Comparison of ENCODE assay signal across 24 cellular contexts in the genomic region with DNA sequence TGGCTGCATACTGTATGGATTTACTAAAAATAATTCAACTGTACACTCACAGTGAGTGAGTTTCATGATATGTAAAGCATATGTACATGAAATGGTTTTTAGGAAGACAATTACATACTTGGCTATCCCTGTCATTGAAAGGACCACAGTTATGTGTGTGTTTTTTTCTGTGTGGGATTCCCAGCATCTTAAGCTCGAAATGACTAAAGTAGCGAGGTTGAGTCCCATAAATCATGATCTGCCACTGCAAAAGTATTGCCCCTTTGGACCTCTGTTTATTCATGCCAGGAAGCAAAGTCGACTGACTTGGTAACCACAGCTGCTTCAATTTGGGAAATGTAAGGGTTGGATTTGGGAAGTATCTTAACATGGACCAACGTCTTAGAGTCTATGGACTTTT. TPM values are rescaled to one million over a fixed set of nuclear protein-coding genes. Genes with fewer than 3 reads are reported as not detected.
DNase-seq lines count a peak whose midpoint lies in the region; ATAC-seq and TF ChIP-seq lines count a peak whose summit lies in the region.
"Had no signal": no experiment of that assay in that cellular context is flagged by ENCODE, and none has a peak within 500 bp of the region (broad histone marks: within the 10 kb centered on the region; RNA-seq: fewer than 3 reads in every experiment).

No MANE protein-coding gene starts in this region.

- no peak overlapping the region for H2AK9ac ChIP-seq in IMR-90 (replicated peaks; ENCODE audit: low read depth, low read length, poor library complexity)

- no peak for TF ChIP-seq POLR2A in IMR-90 (IDR thresholded peaks at IDR 0.05; ENCODE audit: low read depth, low read length)

- no peak overlapping the region for H3K4me3 Mint-ChIP-seq in activated T-helper 2 cell treated with anti-CD3 and anti-CD28 coated beads, Interferon-gamma antibody, Interleukin-2, Interleukin-4, amounts not matched to agents 10 μg/mL and 5 μg/mL and 100 μg/mL, durations not matched to agents 14 hours and 24 hours and 36 hours (ENCODE audit: low read depth)
- H3K4me3 Mint-ChIP-seq: B cell; CD8-positive, alpha-beta memory T cell; GM23338 had no signal

- H3K14ac ChIP-seq in IMR-90 (replicated peaks; ENCODE audit: low read depth, low read length): no peak overlapping the region

- WGBS in IMR-90 (ENCODE audit: extremely low coverage in 2 of 2, insufficient read length in 1 of 2), 2 experiments: 40% methylated on average over 1 of the region's 4 CpGs; no CpG with 5 or more reads in 1 of the 2 experiments
- WGBS in smooth muscle cell (ENCODE audit: low lambda C conversion rate): 14% methylated on average over 4 of the region's 4 CpGs

- dilution Hi-C loops in IMR-90 (cut with HindIII; ENCODE audit: low sequenced_read_pairs, unreplicated experiment): no loop called here

- H3K79me1 ChIP-seq in IMR-90 (ENCODE audit: low read depth in 1 of 2, low read length in 2 of 2): no peaks in the 10 kb centered on the region

- CTCF ChIA-PET in IMR-90 (lab: Yijun Ruan, JAX): interaction anchor here (0.6 to 0.7 kb wide), 2 partner anchors 8 to 67 kb away, joined by 5 read pairs; no protein-coding TSS in a partner anchor

- no peak overlapping the region for H3K56ac ChIP-seq in IMR-90 (ENCODE audit: extremely low read depth, insufficient read depth, low read length)

- H3K9me3 ChIP-seq in IMR-90 (ENCODE audit: control insufficient read depth, insufficient read depth, low read length) (no peaks in the 10 kb centered on the region), smooth muscle cell (replicated peaks; ENCODE audit: low read depth) (no peaks in the 10 kb centered on the region)
- H3K9me3 ChIP-seq: A549, HAP-1 had no signal

- H3K4me3 ChIP-seq in IMR-90 (ENCODE audit: insufficient read depth, low read depth, low read length) (no peak overlapping the region), smooth muscle cell (no peak overlapping the region)
- H3K4me3 ChIP-seq: A549, GM23338, HAP-1, SK-N-MC had no signal

- H3K36me3 ChIP-seq in IMR-90 (ENCODE audit: control insufficient read depth, insufficient read depth, low read length) (no peaks in the 10 kb centered on the region), smooth muscle cell (ENCODE audit: low read depth) (no peaks in the 10 kb centered on the region)
- H3K36me3 ChIP-seq: HAP-1 had no signal

- no peaks in the 10 kb centered on the region for H3K4me1 Mint-ChIP-seq in activated T-helper 2 cell treated with anti-CD3 and anti-CD28 coated beads, Interferon-gamma antibody, Interleukin-2, Interleukin-4, amounts not matched to agents 10 μg/mL and 5 μg/mL and 100 μg/mL, durations not matched to agents 14 hours and 24 hours and 36 hours (ENCODE audit: low read depth)
- H3K4me1 Mint-ChIP-seq: B cell had no signal

- no peak for TF ChIP-seq CTCF in IMR-90 (conservative IDR thresholded peaks at IDR 0.05; ENCODE audit: low read depth, low read length)
- TF ChIP-seq CTCF in smooth muscle cell (IDR thresholded peaks at IDR 0.05; ENCODE audit: borderline replicate concordance, insufficient read depth, poor library complexity, severe bottlenecking): no peak

- in situ Hi-C loops in IMR-90 (cut with MboI; ENCODE audit: low sequenced_read_pairs): loop anchor here (10.0 kb wide), 1 partner anchor 277 kb away; no protein-coding TSS in a partner anchor

- H2BK15ac ChIP-seq in IMR-90 (ENCODE audit: low read depth, low read length): no peak overlapping the region

- peak overlapping the region; percentile 24; the same call in 1 of the 2 replicates for H3K23ac ChIP-seq in IMR-90 (ENCODE audit: low read depth, low read length)

- H3K4me2 ChIP-seq in IMR-90 (ENCODE audit: low read depth, low read length): no peak overlapping the region
- H3K4me2 ChIP-seq in smooth muscle cell: peak overlapping the region; percentile 2
- H3K4me2 ChIP-seq: A549, GM23338 had no signal

- no peaks in the 10 kb centered on the region for H3K36me3 Mint-ChIP-seq in activated T-helper 2 cell treated with anti-CD3 and anti-CD28 coated beads, Interferon-gamma antibody, Interleukin-2, Interleukin-4, amounts not matched to agents 10 μg/mL and 5 μg/mL and 100 μg/mL, durations not matched to agents 14 hours and 24 hours and 36 hours (ENCODE audit: low read depth)
- H3K36me3 Mint-ChIP-seq: CD8-positive, alpha-beta memory T cell had no signal

- no peaks in the 10 kb centered on the region for H3K79me2 ChIP-seq in smooth muscle cell (ENCODE audit: low read depth)

- H2AFZ ChIP-seq in IMR-90 (replicated peaks; ENCODE audit: low read length, poor library complexity) (no peak overlapping the region), smooth muscle cell (ENCODE audit: low read depth) (no peak overlapping the region)
- H2AFZ ChIP-seq: GM23338 had no signal

- no peaks in the 10 kb centered on the region for H4K20me1 ChIP-seq in IMR-90 (ENCODE audit: insufficient read depth, low read length)
- H4K20me1 ChIP-seq in smooth muscle cell (ENCODE audit: low read depth): no peaks in the 10 kb centered on the region

- no peak for TF ChIP-seq RAD21 in IMR-90 (IDR thresholded peaks at IDR 0.05; ENCODE audit: low read length)

- H3K18ac ChIP-seq in IMR-90 (ENCODE audit: low read depth, low read length): no peak overlapping the region

- no peak overlapping the region for H3K27ac Mint-ChIP-seq in activated T-helper 2 cell treated with anti-CD3 and anti-CD28 coated beads, Interferon-gamma antibody, Interleukin-2, Interleukin-4, amounts not matched to agents 10 μg/mL and 5 μg/mL and 100 μg/mL, durations not matched to agents 14 hours and 24 hours and 36 hours
- H3K27ac Mint-ChIP-seq: B cell, GM23338 had no signal

- peaks cover 20% of the 10 kb centered on the region for H3F3A ChIP-seq in smooth muscle cell (ENCODE audit: low read depth)

- ATAC-seq in IMR-90 (ENCODE audit: low read depth): no peak
- ATAC-seq in GM18870 (IDR thresholded peaks at IDR 0.05; ENCODE audit: unreplicated experiment): no peak
- ATAC-seq: A549, GM23338 had no signal

- no TSS peak for BruUV-seq in IMR-90 (replicated peaks; lab: Mats Ljungman, UMichigan)

- H3K27ac ChIP-seq in IMR-90 (ENCODE audit: insufficient read depth, low read length) (no peak overlapping the region), smooth muscle cell (ENCODE audit: low read depth) (peak overlapping the region; percentile 51)
- H3K27ac ChIP-seq: A549, C4-2B, SK-N-MC had no signal

- H3K9ac ChIP-seq in IMR-90 (ENCODE audit: low read depth, low read length): no peak overlapping the region
- H3K9ac ChIP-seq in smooth muscle cell (ENCODE audit: low read depth): no peak overlapping the region

- no peak overlapping the region for H4K5ac ChIP-seq in IMR-90 (ENCODE audit: low read depth, low read length)

- peak overlapping the region; percentile 3; the same call in 1 of the 2 replicates for H2BK20ac ChIP-seq in IMR-90 (ENCODE audit: low read depth, low read length)

- H3K27me3 Mint-ChIP-seq in activated T-helper 2 cell treated with anti-CD3 and anti-CD28 coated beads, Interferon-gamma antibody, Interleukin-2, Interleukin-4, amounts not matched to agents 10 μg/mL and 5 μg/mL and 100 μg/mL, durations not matched to agents 14 hours and 24 hours and 36 hours (ENCODE audit: low read depth): peaks cover 22% of the 10 kb centered on the region

- POLR2A ChIA-PET in IMR-90 (lab: Charles Lee; ENCODE audit: unreplicated experiment): no interaction called here

- no peaks in the 10 kb centered on the region for H3K9me3 Mint-ChIP-seq in activated T-helper 2 cell treated with anti-CD3 and anti-CD28 coated beads, Interferon-gamma antibody, Interleukin-2, Interleukin-4, amounts not matched to agents 10 μg/mL and 5 μg/mL and 100 μg/mL, durations not matched to agents 14 hours and 24 hours and 36 hours
- H3K9me3 Mint-ChIP-seq: CD8-positive, alpha-beta memory T cell; GM23338 had no signal

- no peak overlapping the region for H4K91ac ChIP-seq in IMR-90 (ENCODE audit: insufficient read depth, low read depth, low read length)

- DNase-seq in DMS114 treated with DMSO at 0.1 percent for 48 hours (lab: John Stamatoyannopoulos, UW; ENCODE audit: unreplicated experiment): peak; percentile 93
- peak; percentile 45 for DNase-seq in IMR-90
- peak; percentile 58 for DNase-seq in astrocyte of the hippocampus (ENCODE audit: low read depth, low spot score)
- DNase-seq in smooth muscle cell (lab: John Stamatoyannopoulos, UW; ENCODE audit: unreplicated experiment): no peak
- no peak for DNase-seq in NCI-H446 treated with DMSO at 0.1 percent for 48 hours (lab: John Stamatoyannopoulos, UW)
- DNase-seq in activated T-helper 2 cell treated with anti-CD3 and anti-CD28 coated beads, Interferon-gamma antibody, Interleukin-2, Interleukin-4, amounts not matched to agents 10 μg/mL and 5 μg/mL and 100 μg/mL, durations not matched to agents 14 hours and 24 hours and 36 hours (ENCODE audit: low spot score): no peak
- DNase-seq: CD8-positive, alpha-beta memory T cell; DMS153; DND-41; NCI-H1092; NCI-H1417 treated with DMSO at 0.1 percent for 48 hours; NCI-H1694 treated with DMSO at 0.1 percent for 48 hours; NCI-H2081; NCI-H2227 treated with DMSO at 0.1 percent for 48 hours; NCI-H510A; NCI-H69; SIG-M5 had no signal

- H3K4me1 ChIP-seq in IMR-90 (ENCODE audit: control insufficient read depth, insufficient read depth, low read length) (0 out of 2 replicates have a peak, but pooled peaks cover 2% of the 10 kb centered on the region), smooth muscle cell (ENCODE audit: low read depth) (peaks cover 42% of the 10 kb centered on the region)

- H3K27me3 ChIP-seq in IMR-90 (ENCODE audit: control insufficient read depth, insufficient read depth, low read length) (no peaks in the 10 kb centered on the region; the same call in 1 of the 2 replicates), smooth muscle cell (ENCODE audit: low read depth) (no peaks in the 10 kb centered on the region)

- no peak overlapping the region for H2AK5ac ChIP-seq in IMR-90 (ENCODE audit: low read depth, low read length)

- no peak overlapping the region for H2BK120ac ChIP-seq in IMR-90 (ENCODE audit: low read depth, low read length)

- H3K9me1 ChIP-seq in IMR-90 (ENCODE audit: insufficient read depth, low read length): no peaks in the 10 kb centered on the region

- no peak overlapping the region for H4K8ac ChIP-seq in IMR-90 (ENCODE audit: low read depth in 2 of 2, low read length in 2 of 2)

- H3K4ac ChIP-seq in IMR-90 (ENCODE audit: low read depth, low read length): no peak overlapping the region

- no peak overlapping the region for H2BK5ac ChIP-seq in IMR-90 (ENCODE audit: low read depth, low read length, poor library complexity, severe bottlenecking)

- intact Hi-C loops in IMR-90 (cut with micrococcal nuclease): loop anchor here (10.0 kb wide), 1 partner anchor 157 kb away; no protein-coding TSS in a partner anchor
- intact Hi-C loops in activated T-helper 2 cell treated with anti-CD3 and anti-CD28 coated beads, Interferon-gamma antibody, Interleukin-2, Interleukin-4, amounts not matched to agents 10 μg/mL and 5 μg/mL and 100 μg/mL, durations not matched to agents 14 hours and 24 hours and 36 hours (cut with micrococcal nuclease): no loop called here

RNA-seq across cellular contexts. Expression of a gene that starts 5.5 kb away (rescaled TPM):
- total RNA-seq in IMR-90 (2012; rRNA removed): not detected in 2 replicates
- 0.03 TPM in 1 of 2 replicates, not detected in the other for polyA plus RNA-seq in IMR-90 (2012; rRNA removed)
- 0.01 and 0.03 TPM in 2 replicates for polyA plus RNA-seq in IMR-90 (2012; cell fraction: cytosol; rRNA removed)
- polyA plus RNA-seq in IMR-90 (2012; cell fraction: nucleus; rRNA removed; ENCODE audit: low replicate concordance): 0.26 and 0.38 TPM in 2 replicates
- total RNA-seq in smooth muscle cell: 17.6 TPM in 2 replicates
- polyA plus RNA-seq in smooth muscle cell: 9.5 and 14.2 TPM in 2 replicates
- 1.8 and 2.3 TPM in 2 replicates for total RNA-seq in activated T-helper 2 cell treated with anti-CD3 and anti-CD28 coated beads, Interferon-gamma antibody, Interleukin-2, Interleukin-4, amounts not matched to agents 10 μg/mL and 5 μg/mL and 100 μg/mL, durations not matched to agents 14 hours and 24 hours and 36 hours
- total RNA-seq: B cell had no signal
- polyA plus RNA-seq: CD8-positive, alpha-beta memory T cell had no signal

RNA-seq across cellular contexts. Expression of a gene that starts 39.7 kb away (rescaled TPM):
- total RNA-seq in IMR-90 (2012; rRNA removed) (22.4 and 23.3 TPM in 2 replicates), smooth muscle cell (8.0 and 11.2 TPM in 2 replicates)
- polyA plus RNA-seq in IMR-90 (2012; rRNA removed) (10.4 and 10.6 TPM in 2 replicates), smooth muscle cell (3.4 and 5.8 TPM in 2 replicates)
- polyA plus RNA-seq in IMR-90 (2012; cell fraction: cytosol; rRNA removed): 5.8 and 7.8 TPM in 2 replicates
- 6.6 and 12.1 TPM in 2 replicates for polyA plus RNA-seq in IMR-90 (2012; cell fraction: nucleus; rRNA removed; ENCODE audit: low replicate concordance)
- total RNA-seq in activated T-helper 2 cell treated with anti-CD3 and anti-CD28 coated beads, Interferon-gamma antibody, Interleukin-2, Interleukin-4, amounts not matched to agents 10 μg/mL and 5 μg/mL and 100 μg/mL, durations not matched to agents 14 hours and 24 hours and 36 hours: 22.1 and 22.7 TPM in 2 replicates

Comparison
In these comparisons a context has a peak if more than half of its experiments do, and no peak if none do; other contexts are left out.
1. DNase-seq: peak in DMS114 treated with DMSO at 0.1 percent for 48 hours (single experiment), IMR-90 (single experiment) and astrocyte of the hippocampus (single experiment); none in smooth muscle cell (single experiment), NCI-H446 treated with DMSO at 0.1 percent for 48 hours (single experiment) and activated T-helper 2 cell treated with anti-CD3 and anti-CD28 coated beads, Interferon-gamma antibody, Interleukin-2, Interleukin-4, amounts not matched to agents 10 μg/mL and 5 μg/mL and 100 μg/mL, durations not matched to agents 14 hours and 24 hours and 36 hours (single experiment).